8 cellular contexts compared by ENCODE assay signal in genomic region chr22:24951942-24952836, GRCh38. TPM values are rescaled to one million over a fixed set of nuclear protein-coding genes. Genes with fewer than 3 reads are reported as not detected.
DNase-seq lines count a peak whose midpoint lies in the region; ATAC-seq and TF ChIP-seq lines count a peak whose summit lies in the region.

Gene KIAA1671 (plus strand): TSS chr22:24952716. CDS start chr22:25028000, 75,284 bp downstream.

- no peaks in the 10 kb centered on the region for H3K9me3 Mint-ChIP-seq in nephron progenitor cell

- H3K9me3 ChIP-seq in A673 (ENCODE audit: low read depth, low read length, poor library complexity, severe bottlenecking) (no peaks in the 10 kb centered on the region), SJCRH30 (replicated peaks) (no peaks in the 10 kb centered on the region)

- peaks cover 70% of the 10 kb centered on the region for H3K4me1 Mint-ChIP-seq in nephron progenitor cell

- H3K4me1 ChIP-seq in A673 (ENCODE audit: insufficient read depth, low read length, poor library complexity, severe bottlenecking): peaks cover 11% of the 10 kb centered on the region
- H3K4me1 ChIP-seq in SJCRH30: no peaks in the 10 kb centered on the region

- H3K36me3 ChIP-seq in A673 (ENCODE audit: insufficient read depth, low read length, poor library complexity, severe bottlenecking) (no peaks in the 10 kb centered on the region), SJCRH30 (no peaks in the 10 kb centered on the region)

- H3K27ac Mint-ChIP-seq in nephron progenitor cell: peak within 1 kb of the TSS; percentile 99

- DNase-seq in A673 (ENCODE audit: low spot score) (peak; percentile 84), SJCRH30 (no peak), activated gamma-delta T cell (lab: John Stamatoyannopoulos, UW) (peak; percentile 77), fibroblast of villous mesenchyme (ENCODE audit: low read depth) (peak; percentile 66), nephron progenitor cell (peak; percentile 99)
- peak; percentile 51 for DNase-seq in Jurkat, Clone E6-1 (ENCODE audit: low read depth, low spot score)
- DNase-seq in stimulated activated naive CD8-positive, alpha-beta T cell treated with anti-CD3 and anti-CD28 coated beads, Interleukin-15, Interleukin-2, amounts not matched to agents 100 U/mL and 50 U/mL, for 24 hours: peak; percentile 88

- H3K27ac ChIP-seq in A673 (ENCODE audit: low read depth, low read length, poor library complexity, severe bottlenecking) (peak within 1 kb of the TSS; percentile 58), SJCRH30 (no peak within 1 kb of the TSS)

- CTCF ChIA-PET in A673 (lab: Charles Lee): interaction anchor here (0.7 to 1.1 kb wide), 2 partner anchors 95 to 99 kb away, joined by 3 to 5 read pairs; no protein-coding TSS in a partner anchor

- intact Hi-C loops in A673 (cut with micrococcal nuclease; ENCODE audit: unreplicated experiment): loop anchor here (1.0 kb wide), 1 partner anchor 96 kb away; no protein-coding TSS in a partner anchor

- BruUV-seq in A673 (replicated peaks; lab: Mats Ljungman, UMichigan): no TSS peak

- peak within 1 kb of the TSS; percentile 98 for H3K4me3 Mint-ChIP-seq in nephron progenitor cell

- TF ChIP-seq CTCF in A673 (conservative IDR thresholded peaks at IDR 0.05; ENCODE audit: low read depth, low read length) (peak; percentile 99), fibroblast of villous mesenchyme (IDR thresholded peaks at IDR 0.05; ENCODE audit: insufficient read depth, low read depth, low read length) (peak; percentile 99), nephron progenitor cell (IDR thresholded peaks at IDR 0.05) (peak; percentile 93)

- H3K27me3 ChIP-seq in A673 (replicated peaks; ENCODE audit: insufficient read depth, low read depth, low read length, poor library complexity): no peaks in the 10 kb centered on the region
- peaks cover 5% of the 10 kb centered on the region; the same call in 1 of the 2 replicates for H3K27me3 ChIP-seq in SJCRH30

- POLR2A ChIA-PET in A673 (lab: Charles Lee; ENCODE audit: low non-redundant PET): interaction anchor here (0.6 kb wide), 1 partner anchor 19 kb away, joined by 5 read pairs; no protein-coding TSS in a partner anchor

- H3K36me3 Mint-ChIP-seq in nephron progenitor cell (ENCODE audit: low read depth): no peaks in the 10 kb centered on the region

- ATAC-seq in GM19023 (IDR thresholded peaks at IDR 0.05; ENCODE audit: unreplicated experiment): peak; percentile 79
- peak; percentile 94 for ATAC-seq in stimulated activated naive CD8-positive, alpha-beta T cell treated with anti-CD3 and anti-CD28 coated beads, Interleukin-15, Interleukin-2, amounts not matched to agents 100 U/mL and 50 U/mL, for 24 hours

- no peaks in the 10 kb centered on the region for H3K27me3 Mint-ChIP-seq in nephron progenitor cell (ENCODE audit: low read depth, poor library complexity)

- peak within 1 kb of the TSS; percentile 69 for H3K4me3 ChIP-seq in A673 (ENCODE audit: low read depth, low read length, poor library complexity, severe bottlenecking)
- H3K4me3 ChIP-seq in Jurkat, Clone E6-1 (ENCODE audit: low read length): peak within 1 kb of the TSS; percentile 76
- no peak within 1 kb of the TSS for H3K4me3 ChIP-seq in SJCRH30
- H3K4me3 ChIP-seq in fibroblast of villous mesenchyme (ENCODE audit: low read depth, low read length): peak within 1 kb of the TSS; percentile 77

RNA-seq across cellular contexts. Expression of gene KIAA1671, which starts in this region (rescaled TPM):
- total RNA-seq in A673 (2021) (12.8 and 15.0 TPM in 2 replicates), fibroblast of villous mesenchyme (2.9 and 3.5 TPM in 2 replicates)
- polyA plus RNA-seq in Jurkat, Clone E6-1 (2012; ENCODE audit: insufficient read depth, insufficient read length): 0.41 TPM
- 19.7 and 20.4 TPM in 2 replicates for total RNA-seq in SJCRH30 (2014; rRNA removed; shearing (Covaris generic))

Comparison
In these comparisons a context has a peak if more than half of its experiments do, and no peak if none do; other contexts are left out.
1. DNase-seq: peak in A673 (single experiment), Jurkat, Clone E6-1 (single experiment), activated gamma-delta T cell (single experiment), fibroblast of villous mesenchyme (single experiment), nephron progenitor cell (single experiment) and stimulated activated naive CD8-positive, alpha-beta T cell treated with anti-CD3 and anti-CD28 coated beads, Interleukin-15, Interleukin-2, amounts not matched to agents 100 U/mL and 50 U/mL, for 24 hours (single experiment); none in SJCRH30 (0 of 2).
2. Peak in every context shown above with its lines, with median percentiles within 50 percentile points of each other: CTCF ChIP-seq.